Comparison of ENCODE assay signal across 34 cellular contexts in the genomic region with DNA sequence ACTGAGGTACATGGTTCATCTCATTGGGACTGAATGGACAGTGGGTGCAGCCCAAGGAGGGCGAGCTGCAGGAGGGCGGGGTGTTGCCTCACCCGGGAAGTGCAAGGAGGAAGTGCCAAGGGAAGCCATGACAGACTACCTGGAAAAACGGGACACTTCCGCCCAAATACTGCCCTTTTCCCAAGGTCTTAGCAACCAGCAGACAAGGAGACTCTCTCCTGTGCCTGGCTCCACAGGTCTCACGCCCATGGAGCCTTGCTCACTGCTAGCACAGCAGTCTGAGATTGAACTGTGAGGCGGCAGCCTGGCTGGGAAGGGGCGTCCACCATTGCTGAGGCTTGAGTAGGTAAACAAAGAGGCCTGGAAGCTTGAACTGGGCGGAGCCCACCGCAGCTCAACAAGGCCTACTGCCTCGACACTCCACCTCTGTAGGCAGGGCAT.
"Had no signal": no experiment of that assay in that cellular context is flagged by ENCODE, and none has a peak within 500 bp of the region (broad histone marks: within the 10 kb centered on the region; RNA-seq: fewer than 3 reads in every experiment).

No MANE protein-coding gene starts in this region.

- H3K36me3 Mint-ChIP-seq: activated CD8-positive, alpha-beta memory T cell treated with anti-CD3 and anti-CD28 coated beads, Interleukin-2, amount 10 ng/mL, durations not matched to agents 7 days and 5 days had no signal

- H3K27ac Mint-ChIP-seq: activated CD4-positive, alpha-beta memory T cell treated with anti-CD3 and anti-CD28 coated beads for 36 hours; activated CD4-positive, alpha-beta T cell treated with anti-CD3 and anti-CD28 coated beads for 36 hours; activated CD4-positive, alpha-beta T cell treated with anti-CD3 and anti-CD28 coated beads, Interleukin-2, amount 10 ng/mL, durations not matched to agents 24 days and 14 days; activated CD8-positive, alpha-beta memory T cell treated with anti-CD3 and anti-CD28 coated beads, Interleukin-2, amount 10 ng/mL, durations not matched to agents 7 days and 5 days; activated CD8-positive, alpha-beta T cell treated with anti-CD3 and anti-CD28 coated beads, Interleukin-2, amount 10 ng/mL, durations not matched to agents 7 days and 5 days; activated naive CD4-positive, alpha-beta T cell treated with anti-CD3 and anti-CD28 coated beads for 36 hours; activated naive CD4-positive, alpha-beta T cell treated with anti-CD3 and anti-CD28 coated beads, Interleukin-2, amount 50 U/mL, for 24 hours; activated naive CD8-positive, alpha-beta T cell treated with anti-CD3 and anti-CD28 coated beads for 36 hours; activated naive CD8-positive, alpha-beta T cell treated with anti-CD3 and anti-CD28 coated beads, Interleukin-2, amount 50 U/mL, for 24 hours; activated T-helper 1 cell treated with anti-CD3 and anti-CD28 coated beads, Interleukin-12 subunit alpha, Interleukin-12 subunit beta, Interleukin-2, Interleukin-4 antibody, amounts not matched to agents 30 ng/mL and 10 ng/mL and 1 ng/mL, durations not matched to agents 14 hours and 24 hours and 36 hours; activated T-helper 2 cell treated with anti-CD3 and anti-CD28 coated beads, Interferon-gamma antibody, Interleukin-2, Interleukin-4, amounts not matched to agents 10 μg/mL and 5 μg/mL and 100 μg/mL, durations not matched to agents 14 hours and 24 hours and 36 hours; T-helper 17 cell; T-helper 2 cell treated with Interferon-gamma antibody and Interleukin-4, amounts not matched to agents 5 μg/mL and 100 μg/mL, for 36 hours had no signal

- H3K36me3 ChIP-seq: adrenal gland, colonic mucosa, esophagus squamous epithelium, gastroesophageal sphincter, heart right ventricle, WERI-Rb-1 had no signal

- FAIRE-seq: endothelial cell of umbilical vein had no signal

- H3K27me3 ChIP-seq: adrenal gland, body of pancreas, colonic mucosa, esophagus squamous epithelium, gastroesophageal sphincter, heart right ventricle had no signal

- H3K9me3 ChIP-seq: adrenal gland, body of pancreas, colonic mucosa, esophagus squamous epithelium, gastroesophageal sphincter had no signal

- H3K27ac ChIP-seq: adrenal gland, body of pancreas, colonic mucosa, epithelial cell of prostate, esophagus squamous epithelium, gastroesophageal sphincter, heart right ventricle, WERI-Rb-1 had no signal

- ATAC-seq: activated CD4-positive, alpha-beta T cell treated with anti-CD3 and anti-CD28 coated beads for 36 hours; activated CD8-positive, alpha-beta memory T cell treated with anti-CD3 and anti-CD28 coated beads, Interleukin-2, amount 10 ng/mL, durations not matched to agents 7 days and 5 days; activated CD8-positive, alpha-beta T cell treated with anti-CD3 and anti-CD28 coated beads, Interleukin-2, amount 10 ng/mL, durations not matched to agents 7 days and 5 days; activated naive CD8-positive, alpha-beta T cell treated with anti-CD3 and anti-CD28 coated beads, Interleukin-2, amount 50 U/mL, for 24 hours; body of pancreas; gastroesophageal sphincter; heart right ventricle; T-helper 17 cell had no signal

- H3K9me3 Mint-ChIP-seq: activated naive CD4-positive, alpha-beta T cell treated with anti-CD3 and anti-CD28 coated beads, Interleukin-2, amount 50 U/mL, for 24 hours; activated naive CD8-positive, alpha-beta T cell treated with anti-CD3 and anti-CD28 coated beads, Interleukin-2, amount 50 U/mL, for 24 hours; activated T-helper 1 cell treated with anti-CD3 and anti-CD28 coated beads, Interleukin-12 subunit alpha, Interleukin-12 subunit beta, Interleukin-2, Interleukin-4 antibody, amounts not matched to agents 30 ng/mL and 10 ng/mL and 1 ng/mL, durations not matched to agents 14 hours and 24 hours and 36 hours; T-helper 2 cell treated with Interferon-gamma antibody and Interleukin-4, amounts not matched to agents 5 μg/mL and 100 μg/mL, for 36 hours had no signal

- DNase-seq: activated CD4-positive, alpha-beta memory T cell treated with anti-CD3 and anti-CD28 coated beads for 36 hours; activated CD4-positive, alpha-beta T cell treated with anti-CD3 and anti-CD28 coated beads for 36 hours; activated CD4-positive, alpha-beta T cell treated with anti-CD3 and anti-CD28 coated beads, Interleukin-2, amount 10 ng/mL, durations not matched to agents 24 days and 14 days; activated CD4-positive, CD25-positive, alpha-beta regulatory T cell; activated CD4-positive, CD25-positive, alpha-beta regulatory T cell treated with anti-CD3 and anti-CD28 coated beads, Interleukin-2, amount 50 U/mL, for 72 hours; activated CD8-positive, alpha-beta memory T cell treated with anti-CD3 and anti-CD28 coated beads, Interleukin-2, amount 10 ng/mL, durations not matched to agents 7 days and 5 days; activated CD8-positive, alpha-beta memory T cell treated with anti-CD3 and anti-CD28 coated beads, Interleukin-2, amount 50 U/mL, for 4 hours; activated CD8-positive, alpha-beta T cell treated with anti-CD3 and anti-CD28 coated beads, Interleukin-2, amount 10 ng/mL, durations not matched to agents 7 days and 5 days; activated effector memory CD4-positive, alpha-beta T cell treated with anti-CD3 and anti-CD28 coated beads, Interleukin-2, amount 50 U/mL, for 16 hours; activated naive CD4-positive, alpha-beta T cell treated with anti-CD3 and anti-CD28 coated beads for 36 hours; activated naive CD8-positive, alpha-beta T cell treated with anti-CD3 and anti-CD28 coated beads for 36 hours; activated naive CD8-positive, alpha-beta T cell treated with anti-CD3 and anti-CD28 coated beads, Interleukin-2, amount 50 U/mL, for 24 hours; activated T-cell treated with anti-CD3 and anti-CD28 coated beads, Interleukin-2, amount 50 U/mL, for 1 hour; activated T-cell treated with anti-CD3 and anti-CD28 coated beads, Interleukin-2, amount 50 U/mL, for 48 hours; adrenal gland; amygdala; aorta; body of pancreas; caudate nucleus; colonic mucosa; effector CD8-positive, alpha-beta T cell; esophagus squamous epithelium; foreskin melanocyte; heart right ventricle; T-helper 17 cell; T1000; WERI-Rb-1 had no signal

- H3K27me3 Mint-ChIP-seq: activated CD4-positive, alpha-beta memory T cell treated with anti-CD3 and anti-CD28 coated beads for 36 hours; activated naive CD4-positive, alpha-beta T cell treated with anti-CD3 and anti-CD28 coated beads, Interleukin-2, amount 50 U/mL, for 24 hours; activated naive CD8-positive, alpha-beta T cell treated with anti-CD3 and anti-CD28 coated beads for 36 hours; activated naive CD8-positive, alpha-beta T cell treated with anti-CD3 and anti-CD28 coated beads, Interleukin-2, amount 50 U/mL, for 24 hours had no signal

- H3K4me1 Mint-ChIP-seq: activated CD4-positive, alpha-beta T cell treated with anti-CD3 and anti-CD28 coated beads for 36 hours; activated CD4-positive, alpha-beta T cell treated with anti-CD3 and anti-CD28 coated beads, Interleukin-2, amount 10 ng/mL, durations not matched to agents 24 days and 14 days; activated CD8-positive, alpha-beta memory T cell treated with anti-CD3 and anti-CD28 coated beads, Interleukin-2, amount 10 ng/mL, durations not matched to agents 7 days and 5 days; activated naive CD4-positive, alpha-beta T cell treated with anti-CD3 and anti-CD28 coated beads, Interleukin-2, amount 50 U/mL, for 24 hours; activated naive CD8-positive, alpha-beta T cell treated with anti-CD3 and anti-CD28 coated beads for 36 hours; activated naive CD8-positive, alpha-beta T cell treated with anti-CD3 and anti-CD28 coated beads, Interleukin-2, amount 50 U/mL, for 24 hours; T-helper 17 cell had no signal

- H3K4me3 Mint-ChIP-seq: activated CD4-positive, alpha-beta memory T cell treated with anti-CD3 and anti-CD28 coated beads for 36 hours; activated CD4-positive, alpha-beta T cell treated with anti-CD3 and anti-CD28 coated beads for 36 hours; activated CD4-positive, alpha-beta T cell treated with anti-CD3 and anti-CD28 coated beads, Interleukin-2, amount 10 ng/mL, durations not matched to agents 24 days and 14 days; activated CD8-positive, alpha-beta memory T cell treated with anti-CD3 and anti-CD28 coated beads, Interleukin-2, amount 10 ng/mL, durations not matched to agents 7 days and 5 days; activated CD8-positive, alpha-beta T cell treated with anti-CD3 and anti-CD28 coated beads, Interleukin-2, amount 10 ng/mL, durations not matched to agents 7 days and 5 days; activated naive CD4-positive, alpha-beta T cell treated with anti-CD3 and anti-CD28 coated beads for 36 hours; activated naive CD4-positive, alpha-beta T cell treated with anti-CD3 and anti-CD28 coated beads, Interleukin-2, amount 50 U/mL, for 24 hours; activated naive CD8-positive, alpha-beta T cell treated with anti-CD3 and anti-CD28 coated beads for 36 hours; activated naive CD8-positive, alpha-beta T cell treated with anti-CD3 and anti-CD28 coated beads, Interleukin-2, amount 50 U/mL, for 24 hours; activated T-helper 1 cell treated with anti-CD3 and anti-CD28 coated beads, Interleukin-12 subunit alpha, Interleukin-12 subunit beta, Interleukin-2, Interleukin-4 antibody, amounts not matched to agents 30 ng/mL and 10 ng/mL and 1 ng/mL, durations not matched to agents 14 hours and 24 hours and 36 hours; T-helper 17 cell; T-helper 2 cell treated with Interferon-gamma antibody and Interleukin-4, amounts not matched to agents 5 μg/mL and 100 μg/mL, for 36 hours had no signal

- H3K4me1 ChIP-seq: adrenal gland, body of pancreas, colonic mucosa, esophagus squamous epithelium, gastroesophageal sphincter, heart right ventricle had no signal

- H3K4me3 ChIP-seq: adrenal gland, body of pancreas, colonic mucosa, esophagus squamous epithelium, gastroesophageal sphincter, heart right ventricle had no signal
